Comparison of ENCODE assay signal across 2 cellular contexts in the genomic region with DNA sequence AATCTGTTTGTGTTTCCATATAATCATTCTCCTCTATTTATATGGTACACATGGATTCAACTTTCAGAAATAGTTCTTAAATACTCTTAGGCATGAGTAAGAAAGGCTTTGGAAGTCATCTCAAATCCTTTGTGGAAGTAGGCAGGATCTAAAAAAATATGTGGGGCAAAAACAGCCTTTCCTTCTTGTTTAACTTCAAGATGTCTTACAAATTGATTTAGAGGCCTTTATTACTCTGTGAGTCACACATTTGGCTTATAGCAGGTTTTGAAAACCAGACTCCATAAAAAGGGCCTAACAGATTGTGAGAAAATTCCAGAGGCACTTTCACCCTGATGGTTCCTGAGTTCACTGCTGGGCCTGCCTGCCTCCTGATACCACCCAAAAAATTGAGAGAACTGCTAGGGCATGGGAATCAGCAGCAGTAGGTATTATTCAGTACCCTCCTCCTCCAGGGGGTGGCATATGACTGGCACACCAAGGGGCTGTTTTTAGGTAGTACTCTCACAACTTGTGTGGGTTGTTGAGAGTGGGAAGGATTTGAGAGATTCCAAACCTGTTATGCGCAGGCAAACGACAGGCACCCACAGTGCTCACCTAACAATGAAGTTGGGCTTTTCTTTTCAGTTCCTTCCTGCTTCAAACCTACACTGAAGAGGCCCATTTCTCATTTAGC.
TF ChIP-seq lines count a peak whose summit lies in the region.

No MANE protein-coding gene starts in this region.

TF ChIP-seq in HCT116, 20 proteins besides CTCF, POLR2A, EP300 and RAD21:
- TF ChIP-seq EZH2 (IDR thresholded peaks at IDR 0.05) (no peak), JUND (IDR thresholded peaks at IDR 0.05) (no peak), EZH2phosphoT487 (IDR thresholded peaks at IDR 0.05; ENCODE audit: borderline replicate concordance) (no peak), ZNF274 (IDR thresholded peaks at IDR 0.05; ENCODE audit: low read depth, low read length) (no peak), YY1 (IDR thresholded peaks at IDR 0.05; ENCODE audit: extremely low read depth, insufficient replicate concordance, low read depth, low read length) (no peak), FOSL1 (IDR thresholded peaks at IDR 0.05; ENCODE audit: low read depth) (no peak), SP1 (IDR thresholded peaks at IDR 0.05; ENCODE audit: low read depth) (no peak), CEBPB (IDR thresholded peaks at IDR 0.05; ENCODE audit: low read depth) (no peak)
- TF ChIP-seq, protein P1, sequence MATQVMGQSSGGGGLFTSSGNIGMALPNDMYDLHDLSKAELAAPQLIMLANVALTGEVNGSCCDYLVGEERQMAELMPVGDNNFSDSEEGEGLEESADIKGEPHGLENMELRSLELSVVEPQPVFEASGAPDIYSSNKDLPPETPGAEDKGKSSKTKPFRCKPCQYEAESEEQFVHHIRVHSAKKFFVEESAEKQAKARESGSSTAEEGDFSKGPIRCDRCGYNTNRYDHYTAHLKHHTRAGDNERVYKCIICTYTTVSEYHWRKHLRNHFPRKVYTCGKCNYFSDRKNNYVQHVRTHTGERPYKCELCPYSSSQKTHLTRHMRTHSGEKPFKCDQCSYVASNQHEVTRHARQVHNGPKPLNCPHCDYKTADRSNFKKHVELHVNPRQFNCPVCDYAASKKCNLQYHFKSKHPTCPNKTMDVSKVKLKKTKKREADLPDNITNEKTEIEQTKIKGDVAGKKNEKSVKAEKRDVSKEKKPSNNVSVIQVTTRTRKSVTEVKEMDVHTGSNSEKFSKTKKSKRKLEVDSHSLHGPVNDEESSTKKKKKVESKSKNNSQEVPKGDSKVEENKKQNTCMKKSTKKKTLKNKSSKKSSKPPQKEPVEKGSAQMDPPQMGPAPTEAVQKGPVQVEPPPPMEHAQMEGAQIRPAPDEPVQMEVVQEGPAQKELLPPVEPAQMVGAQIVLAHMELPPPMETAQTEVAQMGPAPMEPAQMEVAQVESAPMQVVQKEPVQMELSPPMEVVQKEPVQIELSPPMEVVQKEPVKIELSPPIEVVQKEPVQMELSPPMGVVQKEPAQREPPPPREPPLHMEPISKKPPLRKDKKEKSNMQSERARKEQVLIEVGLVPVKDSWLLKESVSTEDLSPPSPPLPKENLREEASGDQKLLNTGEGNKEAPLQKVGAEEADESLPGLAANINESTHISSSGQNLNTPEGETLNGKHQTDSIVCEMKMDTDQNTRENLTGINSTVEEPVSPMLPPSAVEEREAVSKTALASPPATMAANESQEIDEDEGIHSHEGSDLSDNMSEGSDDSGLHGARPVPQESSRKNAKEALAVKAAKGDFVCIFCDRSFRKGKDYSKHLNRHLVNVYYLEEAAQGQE (IDR thresholded peaks at IDR 0.05; ENCODE audit: low read depth): no peak
- TF ChIP-seq, protein P2, sequence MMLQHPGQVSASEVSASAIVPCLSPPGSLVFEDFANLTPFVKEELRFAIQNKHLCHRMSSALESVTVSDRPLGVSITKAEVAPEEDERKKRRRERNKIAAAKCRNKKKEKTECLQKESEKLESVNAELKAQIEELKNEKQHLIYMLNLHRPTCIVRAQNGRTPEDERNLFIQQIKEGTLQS (IDR thresholded peaks at IDR 0.05): no peak
- TF ChIP-seq, protein P3, sequence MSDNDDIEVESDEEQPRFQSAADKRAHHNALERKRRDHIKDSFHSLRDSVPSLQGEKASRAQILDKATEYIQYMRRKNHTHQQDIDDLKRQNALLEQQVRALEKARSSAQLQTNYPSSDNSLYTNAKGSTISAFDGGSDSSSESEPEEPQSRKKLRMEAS (IDR thresholded peaks at IDR 0.05): no peak
- TF ChIP-seq, protein P4, sequence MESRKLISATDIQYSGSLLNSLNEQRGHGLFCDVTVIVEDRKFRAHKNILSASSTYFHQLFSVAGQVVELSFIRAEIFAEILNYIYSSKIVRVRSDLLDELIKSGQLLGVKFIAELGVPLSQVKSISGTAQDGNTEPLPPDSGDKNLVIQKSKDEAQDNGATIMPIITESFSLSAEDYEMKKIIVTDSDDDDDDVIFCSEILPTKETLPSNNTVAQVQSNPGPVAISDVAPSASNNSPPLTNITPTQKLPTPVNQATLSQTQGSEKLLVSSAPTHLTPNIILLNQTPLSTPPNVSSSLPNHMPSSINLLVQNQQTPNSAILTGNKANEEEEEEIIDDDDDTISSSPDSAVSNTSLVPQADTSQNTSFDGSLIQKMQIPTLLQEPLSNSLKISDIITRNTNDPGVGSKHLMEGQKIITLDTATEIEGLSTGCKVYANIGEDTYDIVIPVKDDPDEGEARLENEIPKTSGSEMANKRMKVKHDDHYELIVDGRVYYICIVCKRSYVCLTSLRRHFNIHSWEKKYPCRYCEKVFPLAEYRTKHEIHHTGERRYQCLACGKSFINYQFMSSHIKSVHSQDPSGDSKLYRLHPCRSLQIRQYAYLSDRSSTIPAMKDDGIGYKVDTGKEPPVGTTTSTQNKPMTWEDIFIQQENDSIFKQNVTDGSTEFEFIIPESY (IDR thresholded peaks at IDR 0.05; ENCODE audit: extremely low read depth, insufficient replicate concordance, low read length): no peak

TF ChIP-seq in GM12878, 131 proteins besides CTCF, POLR2A, EP300 and RAD21:
- TF ChIP-seq TARDBP (IDR thresholded peaks at IDR 0.05; ENCODE audit: borderline replicate concordance) (no peak), HCFC1 (IDR thresholded peaks at IDR 0.05; ENCODE audit: low read length) (no peak), LARP7 (IDR thresholded peaks at IDR 0.05) (no peak)
- TF ChIP-seq, protein P5, sequence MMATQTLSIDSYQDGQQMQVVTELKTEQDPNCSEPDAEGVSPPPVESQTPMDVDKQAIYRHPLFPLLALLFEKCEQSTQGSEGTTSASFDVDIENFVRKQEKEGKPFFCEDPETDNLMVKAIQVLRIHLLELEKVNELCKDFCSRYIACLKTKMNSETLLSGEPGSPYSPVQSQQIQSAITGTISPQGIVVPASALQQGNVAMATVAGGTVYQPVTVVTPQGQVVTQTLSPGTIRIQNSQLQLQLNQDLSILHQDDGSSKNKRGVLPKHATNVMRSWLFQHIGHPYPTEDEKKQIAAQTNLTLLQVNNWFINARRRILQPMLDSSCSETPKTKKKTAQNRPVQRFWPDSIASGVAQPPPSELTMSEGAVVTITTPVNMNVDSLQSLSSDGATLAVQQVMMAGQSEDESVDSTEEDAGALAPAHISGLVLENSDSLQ (IDR thresholded peaks at IDR 0.05): no peak
- TF ChIP-seq, protein P6, sequence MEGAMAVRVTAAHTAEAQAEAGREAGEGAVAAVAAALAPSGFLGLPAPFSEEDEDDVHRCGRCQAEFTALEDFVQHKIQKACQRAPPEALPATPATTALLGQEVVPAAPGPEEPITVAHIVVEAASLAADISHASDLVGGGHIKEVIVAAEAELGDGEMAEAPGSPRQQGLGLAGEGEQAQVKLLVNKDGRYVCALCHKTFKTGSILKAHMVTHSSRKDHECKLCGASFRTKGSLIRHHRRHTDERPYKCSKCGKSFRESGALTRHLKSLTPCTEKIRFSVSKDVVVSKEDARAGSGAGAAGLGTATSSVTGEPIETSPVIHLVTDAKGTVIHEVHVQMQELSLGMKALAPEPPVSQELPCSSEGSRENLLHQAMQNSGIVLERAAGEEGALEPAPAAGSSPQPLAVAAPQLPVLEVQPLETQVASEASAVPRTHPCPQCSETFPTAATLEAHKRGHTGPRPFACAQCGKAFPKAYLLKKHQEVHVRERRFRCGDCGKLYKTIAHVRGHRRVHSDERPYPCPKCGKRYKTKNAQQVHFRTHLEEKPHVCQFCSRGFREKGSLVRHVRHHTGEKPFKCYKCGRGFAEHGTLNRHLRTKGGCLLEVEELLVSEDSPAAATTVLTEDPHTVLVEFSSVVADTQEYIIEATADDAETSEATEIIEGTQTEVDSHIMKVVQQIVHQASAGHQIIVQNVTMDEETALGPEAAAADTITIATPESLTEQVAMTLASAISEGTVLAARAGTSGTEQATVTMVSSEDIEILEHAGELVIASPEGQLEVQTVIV (IDR thresholded peaks at IDR 0.05; ENCODE audit: borderline replicate concordance, partially characterized antibody): no peak
